8 cellular contexts compared by ENCODE assay signal in genomic region chr4:75916091-75916661, GRCh38. TPM values are rescaled to one million over a fixed set of nuclear protein-coding genes. Genes with fewer than 3 reads are reported as not detected.
DNase-seq lines count a peak whose midpoint lies in the region; ATAC-seq and TF ChIP-seq lines count a peak whose summit lies in the region.

No MANE protein-coding gene starts in this region.

- TF ChIP-seq CTCF in gastroesophageal sphincter (IDR thresholded peaks at IDR 0.05) (peak; percentile 59 to 76 (median 70)), psoas muscle (IDR thresholded peaks at IDR 0.05) (peak; percentile 74)

- POLR2A ChIA-PET in activated naive CD8-positive, alpha-beta T cell treated with anti-CD3 and anti-CD28 coated beads, Interleukin-2, amount 10 ng/mL, durations not matched to agents 7 days and 5 days (lab: Charles Lee): interaction anchor here (1.3 kb wide), 1 partner anchor 24 kb away, joined by 12 read pairs; the partner anchor contains the start of gene NAAA
- POLR2A ChIA-PET in activated CD4-positive, alpha-beta memory T cell treated with anti-CD3 and anti-CD28 coated beads, Interleukin-2, amount 10 ng/mL, durations not matched to agents 7 days and 5 days (lab: Charles Lee): interaction anchor here (3.3 kb wide), 1 partner anchor 24 kb away, joined by 20 read pairs; the partner anchor contains the start of gene NAAA

- H3K27ac ChIP-seq in gastroesophageal sphincter (peak overlapping the region in 3 of 4 donors; percentile 35 to 55 (median 54)), psoas muscle (no peak overlapping the region)

- TF ChIP-seq EP300 in gastroesophageal sphincter (IDR thresholded peaks at IDR 0.05): no peak

- H3K27me3 Mint-ChIP-seq in activated naive CD8-positive, alpha-beta T cell treated with anti-CD3 and anti-CD28 coated beads, Interleukin-2, amount 10 ng/mL, durations not matched to agents 7 days and 5 days: no peaks in the 10 kb centered on the region
- no peaks in the 10 kb centered on the region for H3K27me3 Mint-ChIP-seq in activated naive CD8-positive, alpha-beta T cell treated with anti-CD3 and anti-CD28 coated beads for 36 hours
- H3K27me3 Mint-ChIP-seq in activated CD4-positive, alpha-beta memory T cell treated with anti-CD3 and anti-CD28 coated beads, Interleukin-2, amount 10 ng/mL, durations not matched to agents 7 days and 5 days: no peaks in the 10 kb centered on the region

- H3K27me3 ChIP-seq in H7 (ENCODE audit: control insufficient read depth, insufficient read depth, low read length): no peaks in the 10 kb centered on the region
- no peaks in the 10 kb centered on the region for H3K27me3 ChIP-seq in gastroesophageal sphincter
- no peaks in the 10 kb centered on the region for H3K27me3 ChIP-seq in psoas muscle (ENCODE audit: insufficient read depth in 3 of 3, low read length in 2 of 3)

- ATAC-seq in activated naive CD8-positive, alpha-beta T cell treated with anti-CD3 and anti-CD28 coated beads, Interleukin-2, amount 10 ng/mL, durations not matched to agents 7 days and 5 days (ENCODE audit: low read depth): peak; percentile 72
- ATAC-seq in gastroesophageal sphincter (peak; percentile 53), psoas muscle (peak in 2 of 4 donors; percentile 46 to 73), HG03439 (IDR thresholded peaks at IDR 0.05; ENCODE audit: unreplicated experiment) (no peak)

- 5 to 13% methylated on average over 1 of the region's 1 CpG for WGBS in gastroesophageal sphincter (ENCODE audit: low coverage in 1 of 2), 2 donors
- 29 to 37% (median 29%) methylated on average over 1 of the region's 1 CpG for WGBS in psoas muscle, 3 donors

- H3K9me3 ChIP-seq in gastroesophageal sphincter: no peaks in the 10 kb centered on the region
- no peaks in the 10 kb centered on the region for H3K9me3 ChIP-seq in psoas muscle

- TF ChIP-seq POLR2A in gastroesophageal sphincter (IDR thresholded peaks at IDR 0.05): no peak

- CTCF ChIA-PET in activated CD4-positive, alpha-beta memory T cell treated with anti-CD3 and anti-CD28 coated beads, Interleukin-2, amount 10 ng/mL, durations not matched to agents 7 days and 5 days (lab: Charles Lee): interaction anchor here (0.6 to 3.0 kb wide), 19 partner anchors 9 to 438 kb away, joined by 3 to 26 read pairs (median 4); partner anchors contain the start of gene NAAA

- H3K9me3 Mint-ChIP-seq in activated naive CD8-positive, alpha-beta T cell treated with anti-CD3 and anti-CD28 coated beads, Interleukin-2, amount 10 ng/mL, durations not matched to agents 7 days and 5 days: no peaks in the 10 kb centered on the region
- no peaks in the 10 kb centered on the region for H3K9me3 Mint-ChIP-seq in activated naive CD8-positive, alpha-beta T cell treated with anti-CD3 and anti-CD28 coated beads for 36 hours
- H3K9me3 Mint-ChIP-seq in activated CD4-positive, alpha-beta memory T cell treated with anti-CD3 and anti-CD28 coated beads, Interleukin-2, amount 10 ng/mL, durations not matched to agents 7 days and 5 days: no peaks in the 10 kb centered on the region

- no peaks in the 10 kb centered on the region for H3K4me1 Mint-ChIP-seq in activated naive CD8-positive, alpha-beta T cell treated with anti-CD3 and anti-CD28 coated beads, Interleukin-2, amount 10 ng/mL, durations not matched to agents 7 days and 5 days
- H3K4me1 Mint-ChIP-seq in activated naive CD8-positive, alpha-beta T cell treated with anti-CD3 and anti-CD28 coated beads for 36 hours: no peaks in the 10 kb centered on the region
- no peaks in the 10 kb centered on the region for H3K4me1 Mint-ChIP-seq in activated CD4-positive, alpha-beta memory T cell treated with anti-CD3 and anti-CD28 coated beads, Interleukin-2, amount 10 ng/mL, durations not matched to agents 7 days and 5 days

- no peak for DNase-seq in activated naive CD8-positive, alpha-beta T cell treated with anti-CD3 and anti-CD28 coated beads, Interleukin-2, amount 10 ng/mL, durations not matched to agents 7 days and 5 days
- DNase-seq in activated naive CD8-positive, alpha-beta T cell treated with anti-CD3 and anti-CD28 coated beads for 36 hours: no peak
- DNase-seq in H7: peak; percentile 57
- DNase-seq in NCI-H146 treated with DMSO at 0.1 percent for 48 hours (lab: John Stamatoyannopoulos, UW; ENCODE audit: unreplicated experiment): peak; percentile 37
- DNase-seq in activated CD4-positive, alpha-beta memory T cell treated with anti-CD3 and anti-CD28 coated beads, Interleukin-2, amount 10 ng/mL, durations not matched to agents 7 days and 5 days: peak; percentile 37
- no peak for DNase-seq in psoas muscle

- H3K4me3 ChIP-seq in H7 (ENCODE audit: insufficient read depth, low read depth, low read length): no peak overlapping the region
- H3K4me3 ChIP-seq in gastroesophageal sphincter: no peak overlapping the region
- no peak overlapping the region for H3K4me3 ChIP-seq in psoas muscle

- intact Hi-C loops in psoas muscle (cut with DNase I): loop anchor here in 1 of 2 donors (10.0 kb wide), 1 partner anchor 149 kb away; no protein-coding TSS in a partner anchor

- H3K36me3 Mint-ChIP-seq in activated naive CD8-positive, alpha-beta T cell treated with anti-CD3 and anti-CD28 coated beads, Interleukin-2, amount 10 ng/mL, durations not matched to agents 7 days and 5 days: peaks cover 14% of the 10 kb centered on the region
- peaks cover 19% of the 10 kb centered on the region for H3K36me3 Mint-ChIP-seq in activated naive CD8-positive, alpha-beta T cell treated with anti-CD3 and anti-CD28 coated beads for 36 hours
- H3K36me3 Mint-ChIP-seq in activated CD4-positive, alpha-beta memory T cell treated with anti-CD3 and anti-CD28 coated beads, Interleukin-2, amount 10 ng/mL, durations not matched to agents 7 days and 5 days (ENCODE audit: low read depth): peaks cover 35% of the 10 kb centered on the region

- no peak overlapping the region for H3K4me3 Mint-ChIP-seq in activated naive CD8-positive, alpha-beta T cell treated with anti-CD3 and anti-CD28 coated beads, Interleukin-2, amount 10 ng/mL, durations not matched to agents 7 days and 5 days
- no peak overlapping the region for H3K4me3 Mint-ChIP-seq in activated naive CD8-positive, alpha-beta T cell treated with anti-CD3 and anti-CD28 coated beads for 36 hours
- H3K4me3 Mint-ChIP-seq in activated CD4-positive, alpha-beta memory T cell treated with anti-CD3 and anti-CD28 coated beads, Interleukin-2, amount 10 ng/mL, durations not matched to agents 7 days and 5 days: no peak overlapping the region

- peaks cover 0 to 13% (median 0%) of the 10 kb centered on the region in 3 donors for H3K4me1 ChIP-seq in gastroesophageal sphincter
- H3K4me1 ChIP-seq in psoas muscle: no peaks in the 10 kb centered on the region

- peak overlapping the region; percentile 61 for H3K27ac Mint-ChIP-seq in activated naive CD8-positive, alpha-beta T cell treated with anti-CD3 and anti-CD28 coated beads, Interleukin-2, amount 10 ng/mL, durations not matched to agents 7 days and 5 days
- no peak overlapping the region for H3K27ac Mint-ChIP-seq in activated naive CD8-positive, alpha-beta T cell treated with anti-CD3 and anti-CD28 coated beads for 36 hours
- no peak overlapping the region for H3K27ac Mint-ChIP-seq in activated CD4-positive, alpha-beta memory T cell treated with anti-CD3 and anti-CD28 coated beads, Interleukin-2, amount 10 ng/mL, durations not matched to agents 7 days and 5 days

- H3K36me3 ChIP-seq in H7 (replicated peaks; ENCODE audit: control insufficient read depth, insufficient read depth, low read length): no peaks in the 10 kb centered on the region; the same call in none of the 2 replicates
- H3K36me3 ChIP-seq in gastroesophageal sphincter: peaks cover 0 to 33% of the 10 kb centered on the region in 2 donors
- peaks cover 2 to 61% of the 10 kb centered on the region in 2 donors for H3K36me3 ChIP-seq in psoas muscle (ENCODE audit: insufficient read depth in 1 of 2, low read depth in 1 of 2)

RNA-seq across cellular contexts. Expression of gene PPEF2, which starts 13.9 kb away (rescaled TPM):
- total RNA-seq in activated naive CD8-positive, alpha-beta T cell treated with anti-CD3 and anti-CD28 coated beads, Interleukin-2, amount 10 ng/mL, durations not matched to agents 7 days and 5 days: under 1 TPM; 0.17 TPM
- total RNA-seq in activated naive CD8-positive, alpha-beta T cell treated with anti-CD3 and anti-CD28 coated beads for 36 hours: not detected
- not detected in 2 replicates for total RNA-seq in H7 (2014; rRNA removed; shearing (Covaris generic))
- total RNA-seq in activated CD4-positive, alpha-beta memory T cell treated with anti-CD3 and anti-CD28 coated beads, Interleukin-2, amount 10 ng/mL, durations not matched to agents 7 days and 5 days: under 1 TPM in 1 of 2 experiments, not detected in 1; 0.15 TPM
- total RNA-seq in gastroesophageal sphincter: not detected
- total RNA-seq in psoas muscle: not detected
- under 1 TPM in 2 of 3 donors, not detected in 1; 0.05 to 0.08 TPM for polyA plus RNA-seq in psoas muscle

RNA-seq across cellular contexts. Expression of gene NAAA, which starts 24.6 kb away (rescaled TPM):
- 10 to 100 TPM; 48.3 to 50.5 TPM for total RNA-seq in activated naive CD8-positive, alpha-beta T cell treated with anti-CD3 and anti-CD28 coated beads, Interleukin-2, amount 10 ng/mL, durations not matched to agents 7 days and 5 days
- total RNA-seq in activated naive CD8-positive, alpha-beta T cell treated with anti-CD3 and anti-CD28 coated beads for 36 hours: 10 to 100 TPM; 31.9 to 36.5 TPM
- total RNA-seq in H7 (2014; rRNA removed; shearing (Covaris generic)): 5.5 and 7.8 TPM in 2 replicates
- total RNA-seq in activated CD4-positive, alpha-beta memory T cell treated with anti-CD3 and anti-CD28 coated beads, Interleukin-2, amount 10 ng/mL, durations not matched to agents 7 days and 5 days: 10 to 100 TPM; 38.7 to 39.3 TPM
- total RNA-seq in gastroesophageal sphincter: 10 to 100 TPM; 33.5 to 90.5 (median 35.4) TPM
- 1 to 10 TPM; 3.3 to 9.9 (median 7.8) TPM for total RNA-seq in psoas muscle
- 1 to 10 TPM; 3.5 to 5.2 (median 3.8) TPM for polyA plus RNA-seq in psoas muscle

Comparison
In these comparisons a context has a peak if more than half of its experiments do, and no peak if none do; other contexts are left out.
1. DNase-seq: peak in H7 (single experiment), NCI-H146 treated with DMSO at 0.1 percent for 48 hours (single experiment) and activated CD4-positive, alpha-beta memory T cell treated with anti-CD3 and anti-CD28 coated beads, Interleukin-2, amount 10 ng/mL, durations not matched to agents 7 days and 5 days (single experiment); none in activated naive CD8-positive, alpha-beta T cell treated with anti-CD3 and anti-CD28 coated beads, Interleukin-2, amount 10 ng/mL, durations not matched to agents 7 days and 5 days (single experiment), activated naive CD8-positive, alpha-beta T cell treated with anti-CD3 and anti-CD28 coated beads for 36 hours (single experiment) and psoas muscle (0 of 2).